Comparison of ENCODE assay signal across 13 cellular contexts in genomic region chr7:17307558-17307957, GRCh38. TPM values are rescaled to one million over a fixed set of nuclear protein-coding genes. Genes with fewer than 3 reads are reported as not detected.
DNase-seq lines count a peak whose midpoint lies in the region; ATAC-seq, FAIRE-seq and TF ChIP-seq lines count a peak whose summit lies in the region.
"Had no signal": no experiment of that assay in that cellular context is flagged by ENCODE, and none has a peak within 500 bp of the region (broad histone marks: within the 10 kb centered on the region; RNA-seq: fewer than 3 reads in every experiment).

No MANE protein-coding gene starts in this region.

- peaks cover 32 to 42% (median 39%) of the 10 kb centered on the region in 4 donors for H3K4me1 Mint-ChIP-seq in CD4-positive, CD25-positive, alpha-beta regulatory T cell

- H3K36me3 Mint-ChIP-seq in CD4-positive, CD25-positive, alpha-beta regulatory T cell = peaks cover 4% of the 10 kb centered on the region

- no peaks in the 10 kb centered on the region for H3K27me3 Mint-ChIP-seq in CD4-positive, CD25-positive, alpha-beta regulatory T cell
- H3K27me3 Mint-ChIP-seq: naive B cell had no signal

- FAIRE-seq in bronchial epithelial cell (lab: Jason Lieb, UNC) = peak; percentile 82

- peak overlapping the region; percentile 99 for H3K4me3 ChIP-seq in CD4-positive, CD25-positive, alpha-beta regulatory T cell (ENCODE audit: low read depth, low read length)
- H3K4me3 ChIP-seq in bronchial epithelial cell (ENCODE audit: low read depth, low read length) = no peak overlapping the region
- H3K4me3 ChIP-seq in spleen = no peak overlapping the region

- TF ChIP-seq POLR2A in spleen (IDR thresholded peaks at IDR 0.05) = no peak

- TF ChIP-seq CTCF in bronchial epithelial cell (IDR thresholded peaks at IDR 0.05; ENCODE audit: insufficient read depth, low read length, severe bottlenecking) (no peak), spleen (IDR thresholded peaks at IDR 0.05 in 8 of 11, conservative IDR thresholded peaks at IDR 0.05 in 3 of 11) (no peak)

- no peak overlapping the region for H3K27ac Mint-ChIP-seq in CD4-positive, CD25-positive, alpha-beta regulatory T cell
- H3K27ac Mint-ChIP-seq: immature natural killer cell, naive B cell had no signal

- peaks cover 67% of the 10 kb centered on the region for H3K4me1 ChIP-seq in CD4-positive, CD25-positive, alpha-beta regulatory T cell (ENCODE audit: control insufficient read depth, insufficient read depth, low read length, poor library complexity, severe bottlenecking)
- peaks cover 19 to 83% (median 61%) of the 10 kb centered on the region in 6 donors for H3K4me1 ChIP-seq in spleen
- H3K4me1 ChIP-seq: BE2C had no signal

- H3K4me3 Mint-ChIP-seq in CD4-positive, CD25-positive, alpha-beta regulatory T cell = no peak overlapping the region
- H3K4me3 Mint-ChIP-seq: immature natural killer cell, naive B cell had no signal

- H3K36me3 ChIP-seq in CD4-positive, CD25-positive, alpha-beta regulatory T cell (ENCODE audit: control insufficient read depth, insufficient read depth, low read length) = peaks cover 18% of the 10 kb centered on the region
- H3K36me3 ChIP-seq in bronchial epithelial cell (ENCODE audit: control insufficient read depth, insufficient read depth, low read length) = peaks cover 6% of the 10 kb centered on the region
- peaks cover 0 to 28% (median 0%) of the 10 kb centered on the region in 6 donors for H3K36me3 ChIP-seq in spleen
- H3K36me3 ChIP-seq: BE2C had no signal

- intact Hi-C loops in spleen (cut with DNase I; ENCODE audit: low total_unique reads) = loop anchor here (10.0 kb wide), 1 partner anchor 217 kb away; no protein-coding TSS in a partner anchor

- 52 to 84% (median 76%) methylated on average over 5 of the region's 5 CpGs for WGBS in spleen, 5 donors

- peak overlapping the region; percentile 29 for H3K27ac ChIP-seq in CD4-positive, CD25-positive, alpha-beta regulatory T cell (ENCODE audit: insufficient read depth, low read length, poor library complexity, severe bottlenecking)
- H3K27ac ChIP-seq in spleen = peak overlapping the region in 7 of 8 donors; percentile 20 to 65 (median 38)

- DNase-seq in CD4-positive, CD25-positive, alpha-beta regulatory T cell = no peak
- DNase-seq in bronchial epithelial cell (ENCODE audit: low read depth) (no peak), left lobe of liver (ENCODE audit: low spot score) (no peak), spleen (no peak), COLO668 (lab: John Stamatoyannopoulos, UW; ENCODE audit: unreplicated experiment) (no peak)
- DNase-seq: activated naive CD4-positive, alpha-beta T cell treated with Interleukin-2 at 50 U/mL for 16 hours; BE2C; H7; immature natural killer cell; naive B cell had no signal

- no peaks in the 10 kb centered on the region for H3K9me3 Mint-ChIP-seq in CD4-positive, CD25-positive, alpha-beta regulatory T cell
- H3K9me3 Mint-ChIP-seq: immature natural killer cell, naive B cell had no signal

- H3K9me3 ChIP-seq in CD4-positive, CD25-positive, alpha-beta regulatory T cell (ENCODE audit: control insufficient read depth in 2 of 2, low read length in 2 of 2) = no peaks in the 10 kb centered on the region
- H3K9me3 ChIP-seq in spleen = no peaks in the 10 kb centered on the region
- H3K9me3 ChIP-seq: BE2C had no signal

- no peaks in the 10 kb centered on the region for H3K27me3 ChIP-seq in CD4-positive, CD25-positive, alpha-beta regulatory T cell (ENCODE audit: control insufficient read depth, insufficient read depth, low read length)
- H3K27me3 ChIP-seq in bronchial epithelial cell (ENCODE audit: control insufficient read depth, insufficient read depth, low read length) (no peaks in the 10 kb centered on the region), spleen (replicated peaks in 1 of 7) (no peaks in the 10 kb centered on the region)

- no peak for ATAC-seq in CD4-positive, CD25-positive, alpha-beta regulatory T cell (ENCODE audit: low read depth in 2 of 2)
- ATAC-seq in left lobe of liver (peak; percentile 58), HG02623 (IDR thresholded peaks at IDR 0.05; ENCODE audit: unreplicated experiment) (no peak), GM21825 (IDR thresholded peaks at IDR 0.05; ENCODE audit: unreplicated experiment) (no peak), HG03280 (IDR thresholded peaks at IDR 0.05; ENCODE audit: unreplicated experiment) (no peak)

RNA-seq across cellular contexts. Expression of gene AHR, which starts 9.1 kb away (rescaled TPM):
- 120 TPM for total RNA-seq in CD4-positive, CD25-positive, alpha-beta regulatory T cell
- 10 to 100 TPM; 10.3 to 14.1 (median 13.1) TPM for polyA plus RNA-seq in CD4-positive, CD25-positive, alpha-beta regulatory T cell
- total RNA-seq in bronchial epithelial cell = 85.6 and 114 TPM in 2 replicates
- total RNA-seq in left lobe of liver = 24.7 TPM
- 10 to 100 TPM; 49.2 to 95.9 (median 75.7) TPM for total RNA-seq in spleen
- 10 to 100 TPM in 1 of 3 donors, 1 to 10 TPM in 2; 7.4 to 11.4 (median 8.1) TPM for polyA plus RNA-seq in spleen
